9 cellular contexts compared by ENCODE assay signal in the genomic region with DNA sequence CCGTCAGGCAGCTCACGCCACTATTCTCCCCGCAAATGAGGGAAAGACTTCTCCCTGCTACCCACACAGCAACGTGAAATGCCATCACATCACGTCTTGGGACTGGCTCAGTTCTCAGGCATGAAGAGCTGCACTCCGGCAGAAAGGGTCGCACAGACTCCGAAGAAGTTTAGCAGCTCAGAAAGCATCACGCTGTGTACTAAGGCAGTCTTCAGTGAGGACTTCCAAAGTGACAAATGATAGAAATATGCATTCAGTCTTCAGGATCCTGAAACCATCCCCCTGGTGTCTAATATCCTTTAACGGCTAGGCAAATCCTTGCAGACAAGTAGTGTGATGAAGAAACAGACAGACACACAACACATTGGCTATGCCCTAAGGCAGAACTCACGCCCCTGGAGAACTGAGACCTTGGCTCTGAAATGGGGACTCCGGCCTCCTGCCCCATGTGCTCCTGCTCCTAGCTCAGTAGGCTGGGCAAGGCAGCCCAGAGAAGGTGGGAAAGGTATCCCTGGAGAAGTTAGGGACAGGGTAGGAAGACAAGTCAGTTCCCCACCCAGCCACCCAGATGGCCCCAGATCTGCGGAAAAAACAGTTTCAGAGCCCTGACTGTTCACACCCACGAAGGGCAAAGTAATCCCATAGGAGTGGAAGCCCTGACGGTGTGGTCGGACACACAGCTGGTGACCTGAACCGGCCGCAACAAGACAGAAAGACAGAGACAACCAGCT. TPM values are rescaled to one million over a fixed set of nuclear protein-coding genes. Genes with fewer than 3 reads are reported as not detected.
DNase-seq lines count a peak whose midpoint lies in the region; ATAC-seq and TF ChIP-seq lines count a peak whose summit lies in the region.
"Had no signal": no experiment of that assay in that cellular context is flagged by ENCODE, and none has a peak within 500 bp of the region (broad histone marks: within the 10 kb centered on the region; RNA-seq: fewer than 3 reads in every experiment).

No MANE protein-coding gene starts in this region.

- ATAC-seq in naive B cell (ENCODE audit: low read depth in 2 of 2) (no peak), HG02623 (IDR thresholded peaks at IDR 0.05; ENCODE audit: unreplicated experiment) (no peak)

- no peak overlapping the region for H3K27ac ChIP-seq in substantia nigra (ENCODE audit: low read depth, low read length, poor library complexity, severe bottlenecking)

- peaks cover 47 to 67% (median 55%) of the 10 kb centered on the region in 3 donors for H3K4me1 Mint-ChIP-seq in naive B cell

- no peaks in the 10 kb centered on the region for H3K27me3 Mint-ChIP-seq in naive B cell

- TF ChIP-seq CTCF in AG10803 (conservative IDR thresholded peaks at IDR 0.05; ENCODE audit: low read length) = peak; percentile 33

- no peaks in the 10 kb centered on the region for H3K9me3 Mint-ChIP-seq in naive B cell

- peak overlapping the region; percentile 89 to 95 (median 90) for H3K27ac Mint-ChIP-seq in naive B cell

- H3K4me3 Mint-ChIP-seq in naive B cell = peak overlapping the region; percentile 90 to 100 (median 96)

- peak overlapping the region; percentile 86 for H3K4me3 ChIP-seq in AG10803 (ENCODE audit: low read length)

- H3K36me3 Mint-ChIP-seq in naive B cell = peaks cover 0 to 11% of the 10 kb centered on the region in 2 donors

- DNase-seq in AG10803 (ENCODE audit: low read depth) (peak; percentile 80), HT1080 (ENCODE audit: low read depth) (peak; percentile 8), dedifferentiated amniotic fluid mesenchymal stem cell (ENCODE audit: extremely low spot score) (peak; percentile 60), naive B cell (no peak), substantia nigra (lab: John Stamatoyannopoulos, UW) (no peak), NCI-H1092 (lab: John Stamatoyannopoulos, UW) (no peak), GM19240 (ENCODE audit: insufficient read length, low spot score) (no peak)
- DNase-seq: left cardiac atrium had no signal

RNA-seq across cellular contexts. Expression of a gene that starts 1.6 kb away (rescaled TPM):
- total RNA-seq in HT1080 (2014; rRNA removed; shearing (Covaris generic)) = 0.23 and 0.80 TPM in 2 replicates
- polyA plus RNA-seq in HT1080 (2015; cell fraction: cytosol; rRNA removed) = 0.15 and 0.16 TPM in 2 replicates
- 0.12 and 0.19 TPM in 2 replicates for polyA plus RNA-seq in HT1080 (2015; cell fraction: nucleus; rRNA removed)
- polyA plus RNA-seq in naive B cell (ENCODE audit: low read depth in 6 of 6) = 1 to 10 TPM; 1.7 to 8.7 (median 3.9) TPM

Comparison
In these comparisons a context has a peak if more than half of its experiments do, and no peak if none do; other contexts are left out.
1. DNase-seq: peak in AG10803 (single experiment), HT1080 (single experiment) and dedifferentiated amniotic fluid mesenchymal stem cell (single experiment); none in naive B cell (single experiment), substantia nigra (0 of 49), NCI-H1092 (single experiment) and GM19240 (single experiment).